In the genomic region with DNA sequence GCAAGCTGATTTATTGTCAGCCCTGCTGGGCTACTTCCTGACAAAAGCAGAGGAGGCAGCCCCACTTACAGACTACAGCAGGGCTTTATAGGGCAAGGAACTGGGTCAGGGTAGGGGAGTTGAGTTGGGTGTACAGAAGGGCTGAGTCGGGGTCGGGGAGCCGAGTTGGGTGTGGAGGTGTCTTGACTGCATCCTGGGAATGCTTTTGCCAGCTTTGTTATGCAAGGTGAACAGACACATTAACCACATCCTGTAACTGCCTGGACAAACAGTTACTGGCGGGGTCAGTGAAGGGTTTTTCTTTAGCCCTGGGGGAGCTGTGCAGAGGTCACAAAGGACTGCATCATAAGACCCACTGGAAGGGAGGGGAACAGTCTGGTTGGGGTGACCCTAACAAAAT, we compare ENCODE assay signal across 1 cellular context.
TF ChIP-seq lines count a peak whose summit lies in the region.

No MANE protein-coding gene starts in this region.

TF ChIP-seq in WTC11, 78 proteins besides CTCF, POLR2A, EP300 and RAD21 (continued from another document):
- TF ChIP-seq IRF2 (CRISPR knock-in tag; IDR thresholded peaks at IDR 0.05; ENCODE audit: borderline replicate concordance, low read depth) (no peak), JAZF1 (CRISPR knock-in tag; IDR thresholded peaks at IDR 0.05) (no peak)
- TF ChIP-seq, protein P1, sequence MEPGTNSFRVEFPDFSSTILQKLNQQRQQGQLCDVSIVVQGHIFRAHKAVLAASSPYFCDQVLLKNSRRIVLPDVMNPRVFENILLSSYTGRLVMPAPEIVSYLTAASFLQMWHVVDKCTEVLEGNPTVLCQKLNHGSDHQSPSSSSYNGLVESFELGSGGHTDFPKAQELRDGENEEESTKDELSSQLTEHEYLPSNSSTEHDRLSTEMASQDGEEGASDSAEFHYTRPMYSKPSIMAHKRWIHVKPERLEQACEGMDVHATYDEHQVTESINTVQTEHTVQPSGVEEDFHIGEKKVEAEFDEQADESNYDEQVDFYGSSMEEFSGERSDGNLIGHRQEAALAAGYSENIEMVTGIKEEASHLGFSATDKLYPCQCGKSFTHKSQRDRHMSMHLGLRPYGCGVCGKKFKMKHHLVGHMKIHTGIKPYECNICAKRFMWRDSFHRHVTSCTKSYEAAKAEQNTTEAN (CRISPR knock-in tag; IDR thresholded peaks at IDR 0.05), result no peak
